1 cellular context compared by ENCODE assay signal in the genomic region with DNA sequence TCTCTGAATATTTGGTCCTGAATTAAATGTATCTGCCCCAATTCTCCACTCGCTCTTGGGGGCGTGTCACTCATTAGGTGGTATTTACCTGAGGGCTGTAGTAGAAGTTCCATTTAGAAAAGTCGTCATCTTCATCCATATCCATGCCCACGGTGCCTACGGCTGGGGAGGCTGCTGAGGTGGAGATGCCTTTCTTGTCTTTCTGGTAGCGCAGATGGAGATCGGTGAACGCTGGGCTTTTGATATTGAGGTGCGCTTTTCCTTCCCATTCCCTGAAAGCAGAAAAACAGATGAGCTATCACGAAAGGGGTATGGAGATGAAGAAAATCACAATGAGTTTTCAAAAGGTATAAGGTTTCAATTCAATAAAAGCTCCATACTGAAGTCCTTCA.
TF ChIP-seq lines count a peak whose summit lies in the region.

No MANE protein-coding gene starts in this region.

TF ChIP-seq in HepG2, 621 proteins besides CTCF, POLR2A, EP300 and RAD21 (continued from another document and continues in another):
- no peak for TF ChIP-seq HNRNPLL (IDR thresholded peaks at IDR 0.05; ENCODE audit: low read depth, low read length, poor library complexity, severe bottlenecking)
- TF ChIP-seq RBM22 (optimal IDR thresholded peaks at IDR 0.05; ENCODE audit: low read length) = peak; percentile 100
- TF ChIP-seq MBD4 (IDR thresholded peaks at IDR 0.05; ENCODE audit: borderline replicate concordance, low read length) = peak; percentile 81
- TF ChIP-seq EZH2 (conservative IDR thresholded peaks at IDR 0.05; ENCODE audit: low read depth, low read length) = no peak
- no peak for TF ChIP-seq PAX8 (CRISPR knock-in tag; IDR thresholded peaks at IDR 0.05; ENCODE audit: borderline replicate concordance)
- TF ChIP-seq, protein P1, sequence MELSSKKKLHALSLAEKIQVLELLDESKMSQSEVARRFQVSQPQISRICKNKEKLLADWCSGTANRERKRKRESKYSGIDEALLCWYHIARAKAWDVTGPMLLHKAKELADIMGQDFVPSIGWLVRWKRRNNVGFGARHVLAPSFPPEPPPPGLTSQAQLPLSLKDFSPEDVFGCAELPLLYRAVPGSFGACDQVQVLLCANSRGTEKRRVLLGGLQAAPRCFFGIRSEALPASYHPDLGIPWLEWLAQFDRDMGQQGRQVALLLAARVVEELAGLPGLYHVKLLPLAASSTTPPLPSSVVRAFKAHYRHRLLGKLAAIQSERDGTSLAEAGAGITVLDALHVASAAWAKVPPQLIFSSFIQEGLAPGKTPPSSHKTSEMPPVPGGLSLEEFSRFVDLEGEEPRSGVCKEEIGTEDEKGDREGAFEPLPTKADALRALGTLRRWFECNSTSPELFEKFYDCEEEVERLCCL (CRISPR knock-in tag; IDR thresholded peaks at IDR 0.05; ENCODE audit: borderline replicate concordance) = no peak
- no peak for TF ChIP-seq ZNF530 (CRISPR knock-in tag; IDR thresholded peaks at IDR 0.05; ENCODE audit: low read depth)
- TF ChIP-seq ZNF670 (CRISPR knock-in tag; IDR thresholded peaks at IDR 0.05; ENCODE audit: borderline replicate concordance) = 0 out of 2 replicates have a peak, but pooled peaks have one; percentile 32
- no peak for TF ChIP-seq ZNF234 (CRISPR knock-in tag; conservative IDR thresholded peaks at IDR 0.05)
- TF ChIP-seq MBNL3 (CRISPR knock-in tag; conservative IDR thresholded peaks at IDR 0.05) = no peak
- no peak for TF ChIP-seq SUZ12 (IDR thresholded peaks at IDR 0.05; ENCODE audit: low read depth, low read length)
- no peak for TF ChIP-seq MED8 (CRISPR knock-in tag; IDR thresholded peaks at IDR 0.05; ENCODE audit: insufficient replicate concordance)
- no peak for TF ChIP-seq SP1 (IDR thresholded peaks at IDR 0.05)
- no peak for TF ChIP-seq SP1 (CRISPR knock-in tag; IDR thresholded peaks at IDR 0.05)
- TF ChIP-seq ZNF205 (CRISPR knock-in tag; IDR thresholded peaks at IDR 0.05) = no peak
- no peak for TF ChIP-seq TCF7 (IDR thresholded peaks at IDR 0.05; ENCODE audit: low read depth)
- TF ChIP-seq, protein P2, sequence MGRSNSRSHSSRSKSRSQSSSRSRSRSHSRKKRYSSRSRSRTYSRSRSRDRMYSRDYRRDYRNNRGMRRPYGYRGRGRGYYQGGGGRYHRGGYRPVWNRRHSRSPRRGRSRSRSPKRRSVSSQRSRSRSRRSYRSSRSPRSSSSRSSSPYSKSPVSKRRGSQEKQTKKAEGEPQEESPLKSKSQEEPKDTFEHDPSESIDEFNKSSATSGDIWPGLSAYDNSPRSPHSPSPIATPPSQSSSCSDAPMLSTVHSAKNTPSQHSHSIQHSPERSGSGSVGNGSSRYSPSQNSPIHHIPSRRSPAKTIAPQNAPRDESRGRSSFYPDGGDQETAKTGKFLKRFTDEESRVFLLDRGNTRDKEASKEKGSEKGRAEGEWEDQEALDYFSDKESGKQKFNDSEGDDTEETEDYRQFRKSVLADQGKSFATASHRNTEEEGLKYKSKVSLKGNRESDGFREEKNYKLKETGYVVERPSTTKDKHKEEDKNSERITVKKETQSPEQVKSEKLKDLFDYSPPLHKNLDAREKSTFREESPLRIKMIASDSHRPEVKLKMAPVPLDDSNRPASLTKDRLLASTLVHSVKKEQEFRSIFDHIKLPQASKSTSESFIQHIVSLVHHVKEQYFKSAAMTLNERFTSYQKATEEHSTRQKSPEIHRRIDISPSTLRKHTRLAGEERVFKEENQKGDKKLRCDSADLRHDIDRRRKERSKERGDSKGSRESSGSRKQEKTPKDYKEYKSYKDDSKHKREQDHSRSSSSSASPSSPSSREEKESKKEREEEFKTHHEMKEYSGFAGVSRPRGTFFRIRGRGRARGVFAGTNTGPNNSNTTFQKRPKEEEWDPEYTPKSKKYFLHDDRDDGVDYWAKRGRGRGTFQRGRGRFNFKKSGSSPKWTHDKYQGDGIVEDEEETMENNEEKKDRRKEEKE (IDR thresholded peaks at IDR 0.05) = no peak
- peak; percentile 46 for TF ChIP-seq CBX1 (IDR thresholded peaks at IDR 0.05; ENCODE audit: low read depth)
- no peak for TF ChIP-seq ZNF101 (CRISPR knock-in tag; IDR thresholded peaks at IDR 0.05; ENCODE audit: borderline replicate concordance, low read depth)
- no peak for TF ChIP-seq HNRNPUL1 (IDR thresholded peaks at IDR 0.05; ENCODE audit: low read depth, low read length)
- no peak for TF ChIP-seq ZNF34 (CRISPR knock-in tag; IDR thresholded peaks at IDR 0.05; ENCODE audit: borderline replicate concordance)
- no peak for TF ChIP-seq ISL2 (CRISPR knock-in tag; IDR thresholded peaks at IDR 0.05)
- peak; percentile 32 for TF ChIP-seq RBFOX2 (IDR thresholded peaks at IDR 0.05; ENCODE audit: low read depth, low read length)
- no peak for TF ChIP-seq YEATS4 (CRISPR knock-in tag; IDR thresholded peaks at IDR 0.05; ENCODE audit: borderline replicate concordance)
- TF ChIP-seq JARID2 (CRISPR knock-in tag; IDR thresholded peaks at IDR 0.05; ENCODE audit: insufficient replicate concordance) = no peak
- TF ChIP-seq, protein P3, sequence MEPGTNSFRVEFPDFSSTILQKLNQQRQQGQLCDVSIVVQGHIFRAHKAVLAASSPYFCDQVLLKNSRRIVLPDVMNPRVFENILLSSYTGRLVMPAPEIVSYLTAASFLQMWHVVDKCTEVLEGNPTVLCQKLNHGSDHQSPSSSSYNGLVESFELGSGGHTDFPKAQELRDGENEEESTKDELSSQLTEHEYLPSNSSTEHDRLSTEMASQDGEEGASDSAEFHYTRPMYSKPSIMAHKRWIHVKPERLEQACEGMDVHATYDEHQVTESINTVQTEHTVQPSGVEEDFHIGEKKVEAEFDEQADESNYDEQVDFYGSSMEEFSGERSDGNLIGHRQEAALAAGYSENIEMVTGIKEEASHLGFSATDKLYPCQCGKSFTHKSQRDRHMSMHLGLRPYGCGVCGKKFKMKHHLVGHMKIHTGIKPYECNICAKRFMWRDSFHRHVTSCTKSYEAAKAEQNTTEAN (CRISPR knock-in tag; conservative IDR thresholded peaks at IDR 0.05) = no peak
- TF ChIP-seq, protein P4, sequence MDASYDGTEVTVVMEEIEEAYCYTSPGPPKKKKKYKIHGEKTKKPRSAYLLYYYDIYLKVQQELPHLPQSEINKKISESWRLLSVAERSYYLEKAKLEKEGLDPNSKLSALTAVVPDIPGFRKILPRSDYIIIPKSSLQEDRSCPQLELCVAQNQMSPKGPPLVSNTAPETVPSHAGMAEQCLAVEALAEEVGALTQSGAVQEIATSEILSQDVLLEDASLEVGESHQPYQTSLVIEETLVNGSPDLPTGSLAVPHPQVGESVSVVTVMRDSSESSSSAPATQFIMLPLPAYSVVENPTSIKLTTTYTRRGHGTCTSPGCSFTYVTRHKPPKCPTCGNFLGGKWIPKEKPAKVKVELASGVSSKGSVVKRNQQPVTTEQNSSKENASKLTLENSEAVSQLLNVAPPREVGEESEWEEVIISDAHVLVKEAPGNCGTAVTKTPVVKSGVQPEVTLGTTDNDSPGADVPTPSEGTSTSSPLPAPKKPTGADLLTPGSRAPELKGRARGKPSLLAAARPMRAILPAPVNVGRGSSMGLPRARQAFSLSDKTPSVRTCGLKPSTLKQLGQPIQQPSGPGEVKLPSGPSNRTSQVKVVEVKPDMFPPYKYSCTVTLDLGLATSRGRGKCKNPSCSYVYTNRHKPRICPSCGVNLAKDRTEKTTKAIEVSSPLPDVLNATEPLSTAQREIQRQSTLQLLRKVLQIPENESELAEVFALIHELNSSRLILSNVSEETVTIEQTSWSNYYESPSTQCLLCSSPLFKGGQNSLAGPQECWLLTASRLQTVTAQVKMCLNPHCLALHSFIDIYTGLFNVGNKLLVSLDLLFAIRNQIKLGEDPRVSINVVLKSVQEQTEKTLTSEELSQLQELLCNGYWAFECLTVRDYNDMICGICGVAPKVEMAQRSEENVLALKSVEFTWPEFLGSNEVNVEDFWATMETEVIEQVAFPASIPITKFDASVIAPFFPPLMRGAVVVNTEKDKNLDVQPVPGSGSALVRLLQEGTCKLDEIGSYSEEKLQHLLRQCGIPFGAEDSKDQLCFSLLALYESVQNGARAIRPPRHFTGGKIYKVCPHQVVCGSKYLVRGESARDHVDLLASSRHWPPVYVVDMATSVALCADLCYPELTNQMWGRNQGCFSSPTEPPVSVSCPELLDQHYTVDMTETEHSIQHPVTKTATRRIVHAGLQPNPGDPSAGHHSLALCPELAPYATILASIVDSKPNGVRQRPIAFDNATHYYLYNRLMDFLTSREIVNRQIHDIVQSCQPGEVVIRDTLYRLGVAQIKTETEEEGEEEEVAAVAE (CRISPR knock-in tag; IDR thresholded peaks at IDR 0.05; ENCODE audit: borderline replicate concordance) = no peak
- TF ChIP-seq RARA (CRISPR knock-in tag; IDR thresholded peaks at IDR 0.05) = no peak
- TF ChIP-seq ZMAT3 (CRISPR knock-in tag; conservative IDR thresholded peaks at IDR 0.05) = peak; percentile 45; the same call in 1 of the 2 replicates
- TF ChIP-seq ZNF343 (CRISPR knock-in tag; IDR thresholded peaks at IDR 0.05) = no peak
- TF ChIP-seq ZFYVE20 (CRISPR knock-in tag; IDR thresholded peaks at IDR 0.05; ENCODE audit: borderline replicate concordance, low read depth) = no peak
- no peak for TF ChIP-seq MIXL1 (CRISPR knock-in tag; IDR thresholded peaks at IDR 0.05)
- TF ChIP-seq, protein P5, sequence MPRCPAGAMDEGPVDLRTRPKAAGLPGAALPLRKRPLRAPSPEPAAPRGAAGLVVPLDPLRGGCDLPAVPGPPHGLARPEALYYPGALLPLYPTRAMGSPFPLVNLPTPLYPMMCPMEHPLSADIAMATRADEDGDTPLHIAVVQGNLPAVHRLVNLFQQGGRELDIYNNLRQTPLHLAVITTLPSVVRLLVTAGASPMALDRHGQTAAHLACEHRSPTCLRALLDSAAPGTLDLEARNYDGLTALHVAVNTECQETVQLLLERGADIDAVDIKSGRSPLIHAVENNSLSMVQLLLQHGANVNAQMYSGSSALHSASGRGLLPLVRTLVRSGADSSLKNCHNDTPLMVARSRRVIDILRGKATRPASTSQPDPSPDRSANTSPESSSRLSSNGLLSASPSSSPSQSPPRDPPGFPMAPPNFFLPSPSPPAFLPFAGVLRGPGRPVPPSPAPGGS (CRISPR knock-in tag; IDR thresholded peaks at IDR 0.05) = no peak
- TF ChIP-seq SNRNP70 (IDR thresholded peaks at IDR 0.05; ENCODE audit: low read depth, low read length) = no peak
- no peak for TF ChIP-seq ZNF790 (CRISPR knock-in tag; IDR thresholded peaks at IDR 0.05; ENCODE audit: borderline replicate concordance)
- 0 out of 2 replicates have a peak, but pooled peaks have one; percentile 48 for TF ChIP-seq ZNF605 (CRISPR knock-in tag; IDR thresholded peaks at IDR 0.05)
- no peak for TF ChIP-seq MIER3 (CRISPR knock-in tag; IDR thresholded peaks at IDR 0.05; ENCODE audit: borderline replicate concordance)
- TF ChIP-seq NFE2L2 (IDR thresholded peaks at IDR 0.05; ENCODE audit: low read length) = no peak
- TF ChIP-seq, protein P6, sequence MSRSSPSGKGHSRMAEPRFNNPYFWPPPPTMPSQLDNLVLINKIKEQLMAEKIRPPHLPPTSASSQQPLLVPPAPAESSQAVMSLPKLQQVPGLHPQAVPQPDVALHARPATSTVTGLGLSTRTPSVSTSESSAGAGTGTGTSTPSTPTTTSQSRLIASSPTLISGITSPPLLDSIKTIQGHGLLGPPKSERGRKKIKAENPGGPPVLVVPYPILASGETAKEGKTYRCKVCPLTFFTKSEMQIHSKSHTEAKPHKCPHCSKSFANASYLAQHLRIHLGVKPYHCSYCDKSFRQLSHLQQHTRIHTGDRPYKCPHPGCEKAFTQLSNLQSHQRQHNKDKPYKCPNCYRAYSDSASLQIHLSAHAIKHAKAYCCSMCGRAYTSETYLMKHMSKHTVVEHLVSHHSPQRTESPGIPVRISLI (CRISPR knock-in tag; IDR thresholded peaks at IDR 0.05; ENCODE audit: borderline replicate concordance) = no peak
- no peak for TF ChIP-seq ZSCAN31 (CRISPR knock-in tag; IDR thresholded peaks at IDR 0.05; ENCODE audit: low read depth)
- TF ChIP-seq, protein P7, sequence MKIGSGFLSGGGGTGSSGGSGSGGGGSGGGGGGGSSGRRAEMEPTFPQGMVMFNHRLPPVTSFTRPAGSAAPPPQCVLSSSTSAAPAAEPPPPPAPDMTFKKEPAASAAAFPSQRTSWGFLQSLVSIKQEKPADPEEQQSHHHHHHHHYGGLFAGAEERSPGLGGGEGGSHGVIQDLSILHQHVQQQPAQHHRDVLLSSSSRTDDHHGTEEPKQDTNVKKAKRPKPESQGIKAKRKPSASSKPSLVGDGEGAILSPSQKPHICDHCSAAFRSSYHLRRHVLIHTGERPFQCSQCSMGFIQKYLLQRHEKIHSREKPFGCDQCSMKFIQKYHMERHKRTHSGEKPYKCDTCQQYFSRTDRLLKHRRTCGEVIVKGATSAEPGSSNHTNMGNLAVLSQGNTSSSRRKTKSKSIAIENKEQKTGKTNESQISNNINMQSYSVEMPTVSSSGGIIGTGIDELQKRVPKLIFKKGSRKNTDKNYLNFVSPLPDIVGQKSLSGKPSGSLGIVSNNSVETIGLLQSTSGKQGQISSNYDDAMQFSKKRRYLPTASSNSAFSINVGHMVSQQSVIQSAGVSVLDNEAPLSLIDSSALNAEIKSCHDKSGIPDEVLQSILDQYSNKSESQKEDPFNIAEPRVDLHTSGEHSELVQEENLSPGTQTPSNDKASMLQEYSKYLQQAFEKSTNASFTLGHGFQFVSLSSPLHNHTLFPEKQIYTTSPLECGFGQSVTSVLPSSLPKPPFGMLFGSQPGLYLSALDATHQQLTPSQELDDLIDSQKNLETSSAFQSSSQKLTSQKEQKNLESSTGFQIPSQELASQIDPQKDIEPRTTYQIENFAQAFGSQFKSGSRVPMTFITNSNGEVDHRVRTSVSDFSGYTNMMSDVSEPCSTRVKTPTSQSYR (CRISPR knock-in tag; IDR thresholded peaks at IDR 0.05; ENCODE audit: borderline replicate concordance) = no peak
- no peak for TF ChIP-seq RARG (CRISPR knock-in tag; IDR thresholded peaks at IDR 0.05; ENCODE audit: low read depth)
- no peak for TF ChIP-seq GFI1 (CRISPR knock-in tag; IDR thresholded peaks at IDR 0.05; ENCODE audit: borderline replicate concordance)
- no peak for TF ChIP-seq DR1 (CRISPR knock-in tag; IDR thresholded peaks at IDR 0.05)
- TF ChIP-seq, protein P8, sequence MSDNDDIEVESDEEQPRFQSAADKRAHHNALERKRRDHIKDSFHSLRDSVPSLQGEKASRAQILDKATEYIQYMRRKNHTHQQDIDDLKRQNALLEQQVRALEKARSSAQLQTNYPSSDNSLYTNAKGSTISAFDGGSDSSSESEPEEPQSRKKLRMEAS (IDR thresholded peaks at IDR 0.05) = no peak
- no peak for TF ChIP-seq SAFB2 (CRISPR knock-in tag; IDR thresholded peaks at IDR 0.05; ENCODE audit: borderline replicate concordance, low read depth)
- no peak for TF ChIP-seq KLF11 (CRISPR knock-in tag; IDR thresholded peaks at IDR 0.05)
- no peak for TF ChIP-seq NCOA2 (CRISPR knock-in tag; IDR thresholded peaks at IDR 0.05)
- TF ChIP-seq ZNF746 (CRISPR knock-in tag; IDR thresholded peaks at IDR 0.05) = no peak
- no peak for TF ChIP-seq MED1 (CRISPR knock-in tag; IDR thresholded peaks at IDR 0.05)
- TF ChIP-seq, protein P9, sequence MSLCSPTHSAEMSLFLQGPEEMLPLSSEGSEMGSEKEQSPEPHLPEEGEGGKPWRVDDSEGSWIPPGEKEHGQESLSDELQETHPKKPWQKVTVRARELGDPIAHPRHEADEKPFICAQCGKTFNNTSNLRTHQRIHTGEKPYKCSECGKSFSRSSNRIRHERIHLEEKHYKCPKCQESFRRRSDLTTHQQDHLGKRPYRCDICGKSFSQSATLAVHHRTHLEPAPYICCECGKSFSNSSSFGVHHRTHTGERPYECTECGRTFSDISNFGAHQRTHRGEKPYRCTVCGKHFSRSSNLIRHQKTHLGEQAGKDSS (CRISPR knock-in tag; IDR thresholded peaks at IDR 0.05; ENCODE audit: borderline replicate concordance, low read depth) = no peak
- no peak for TF ChIP-seq ZFP62 (CRISPR knock-in tag; IDR thresholded peaks at IDR 0.05)
- TF ChIP-seq ZNF317 (CRISPR knock-in tag; IDR thresholded peaks at IDR 0.05) = no peak
- TF ChIP-seq ZNF382 (CRISPR knock-in tag; IDR thresholded peaks at IDR 0.05; ENCODE audit: borderline replicate concordance) = no peak
- no peak for TF ChIP-seq ZFX (CRISPR knock-in tag; IDR thresholded peaks at IDR 0.05; ENCODE audit: low read depth)
